ENCODE assay signal across 1 cellular context in the genomic region with DNA sequence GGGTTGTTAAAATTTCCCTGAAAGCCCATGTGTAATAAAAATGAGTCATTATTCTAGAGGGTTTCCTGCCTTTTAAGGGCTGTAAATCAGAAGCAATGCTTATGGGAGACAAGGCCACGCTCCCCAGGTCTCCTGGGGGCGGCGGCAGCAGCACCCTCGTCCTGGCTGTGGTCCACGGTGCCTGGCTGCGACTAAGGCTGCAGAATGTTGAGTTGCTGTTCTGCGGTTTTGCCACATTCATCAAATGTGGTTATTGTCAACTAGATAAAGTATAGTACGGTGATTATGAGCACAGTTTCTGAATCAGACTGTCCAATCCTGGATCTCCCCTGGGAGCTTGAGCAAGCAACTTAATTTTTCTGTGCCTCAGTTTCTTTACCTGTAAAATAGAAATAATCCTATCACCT.
TF ChIP-seq lines count a peak whose summit lies in the region.

No MANE protein-coding gene starts in this region.

TF ChIP-seq in K562, 482 proteins besides CTCF, POLR2A, EP300 and RAD21 (continued from another document):
- TF ChIP-seq L3MBTL2 (IDR thresholded peaks at IDR 0.05) (no peak), NONO (IDR thresholded peaks at IDR 0.05; ENCODE audit: low read depth in 2 of 2, low read length in 1 of 2) (no peak), RCOR1 (IDR thresholded peaks at IDR 0.05; ENCODE audit: borderline replicate concordance in 1 of 2, low read depth in 2 of 2, low read length in 2 of 2) (peak in 1 of 2 experiments; percentile 53; a peak in 1 of 4 replicates), CEBPG (CRISPR knock-in tag; IDR thresholded peaks at IDR 0.05) (no peak), CEBPG (tag; conservative IDR thresholded peaks at IDR 0.05 in 1 of 2, IDR thresholded peaks at IDR 0.05 in 1 of 2) (no peak), ARID1B (IDR thresholded peaks at IDR 0.05) (peak; percentile 40; the same call in 1 of the 2 replicates), CEBPB (tag; IDR thresholded peaks at IDR 0.05) (no peak), MEIS2 (IDR thresholded peaks at IDR 0.05; ENCODE audit: partially characterized antibody) (peak; percentile 90), ZNF79 (CRISPR knock-in tag; IDR thresholded peaks at IDR 0.05; ENCODE audit: low read depth) (no peak), EGR1 (conservative IDR thresholded peaks at IDR 0.05) (0 out of 2 replicates have a peak, but pooled peaks have one; percentile 17), CCNT2 (IDR thresholded peaks at IDR 0.05; ENCODE audit: borderline replicate concordance, extremely low read depth, insufficient read length, low read depth, low read length) (peak; percentile 40), TCF7L2 (IDR thresholded peaks at IDR 0.05; ENCODE audit: low read depth, low read length) (no peak), JUND (IDR thresholded peaks at IDR 0.05; ENCODE audit: borderline replicate concordance, low read depth, low read length) (0 out of 2 replicates have a peak, but pooled peaks have one; percentile 27), JUND (tag; IDR thresholded peaks at IDR 0.05; ENCODE audit: borderline replicate concordance, low read depth, low read length) (peak; percentile 13; the same call in 1 of the 3 replicates), TCF3 (CRISPR knock-in tag; IDR thresholded peaks at IDR 0.05) (peak; percentile 18; the same call in 1 of the 2 replicates), TEAD4 (IDR thresholded peaks at IDR 0.05; ENCODE audit: low read length) (peak; percentile 63; the same call in 1 of the 2 replicates), TEAD4 (CRISPR knock-in tag; IDR thresholded peaks at IDR 0.05; ENCODE audit: borderline replicate concordance) (no peak)
- TF ChIP-seq, protein P1, sequence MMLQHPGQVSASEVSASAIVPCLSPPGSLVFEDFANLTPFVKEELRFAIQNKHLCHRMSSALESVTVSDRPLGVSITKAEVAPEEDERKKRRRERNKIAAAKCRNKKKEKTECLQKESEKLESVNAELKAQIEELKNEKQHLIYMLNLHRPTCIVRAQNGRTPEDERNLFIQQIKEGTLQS (IDR thresholded peaks at IDR 0.05): peak; percentile 51
- TF ChIP-seq, protein P1 (CRISPR knock-in tag; conservative IDR thresholded peaks at IDR 0.05): no peak
